18 cellular contexts compared by ENCODE assay signal in the genomic region with DNA sequence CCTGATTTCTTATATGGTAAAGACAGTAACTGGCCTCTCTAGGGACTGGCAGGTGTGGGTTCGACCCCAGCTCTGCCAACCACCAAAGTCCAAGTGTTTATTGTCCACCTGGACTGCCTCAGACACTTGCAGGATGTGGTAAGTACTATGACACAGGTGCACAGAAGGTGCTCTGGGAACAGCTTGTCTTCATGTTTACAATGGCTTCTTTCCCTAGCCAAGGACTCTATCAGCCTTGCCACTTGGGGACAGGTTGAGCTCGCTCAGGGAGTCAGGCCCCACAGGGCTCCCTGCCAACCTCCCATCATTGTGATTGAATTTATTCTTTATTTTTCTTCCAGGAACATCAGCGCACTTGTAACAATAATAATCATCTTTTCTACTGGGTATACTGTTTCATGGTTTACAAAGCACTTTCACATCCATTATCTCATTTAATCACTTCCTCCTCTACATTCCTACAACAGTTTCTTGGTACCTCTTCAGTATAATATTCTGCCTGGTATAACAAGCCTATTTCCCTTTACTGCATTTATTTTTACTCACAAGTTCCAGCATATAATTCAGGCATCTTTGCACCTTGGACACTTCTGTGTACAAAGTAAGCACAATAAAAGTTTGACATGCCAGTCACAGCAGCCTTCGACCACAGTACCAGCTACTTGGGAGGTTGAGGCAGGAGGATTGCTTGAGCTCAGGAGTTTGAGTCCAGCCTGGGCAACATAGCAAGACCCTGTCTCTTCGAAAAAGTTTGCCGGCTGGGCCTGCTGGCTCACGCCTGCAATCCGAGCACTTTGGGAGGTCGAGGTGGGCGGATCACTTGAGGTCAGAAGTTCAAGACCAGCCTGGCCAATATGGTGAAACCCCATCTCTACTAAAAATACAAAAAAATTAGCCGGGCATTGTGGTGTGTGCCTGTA. TPM values are rescaled to one million over a fixed set of nuclear protein-coding genes. Genes with fewer than 3 reads are reported as not detected.
DNase-seq lines count a peak whose midpoint lies in the region; ATAC-seq and TF ChIP-seq lines count a peak whose summit lies in the region.
"Had no signal": no experiment of that assay in that cellular context is flagged by ENCODE, and none has a peak within 500 bp of the region (broad histone marks: within the 10 kb centered on the region; RNA-seq: fewer than 3 reads in every experiment).

No MANE protein-coding gene starts in this region.

- DNase-seq in DMS153 (lab: John Stamatoyannopoulos, UW), result peak; percentile 33
- DNase-seq in DMS153 treated with DMSO at 0.1 percent for 48 hours (lab: John Stamatoyannopoulos, UW; ENCODE audit: unreplicated experiment), result no peak
- DNase-seq in NCI-H1436 treated with DMSO at 0.1 percent for 48 hours (lab: John Stamatoyannopoulos, UW), result peak; percentile 39
- no peak for DNase-seq in WTC11 (ENCODE audit: low spot score)
- peak; percentile 81 for DNase-seq in prostate gland (ENCODE audit: low spot score)
- no peak for DNase-seq in ureter (ENCODE audit: low spot score)
- no peak for DNase-seq in SKM-1 treated with dmso at 0.1 percent for 144 hours (lab: John Stamatoyannopoulos, UW; ENCODE audit: unreplicated experiment)
- DNase-seq: 8988T; activated CD4-positive, alpha-beta memory T cell treated with anti-CD3 and anti-CD28 coated beads for 36 hours; CD4-positive, alpha-beta T cell; GF-D8; head of caudate nucleus; kidney glomerular epithelial cell; NCI-H748 treated with DMSO at 0.1 percent for 48 hours had no signal

- H3K4me1 Mint-ChIP-seq in WTC11, result peaks cover 16% of the 10 kb centered on the region
- H3K4me1 Mint-ChIP-seq: activated T-helper 17 cell treated with anti-CD3 and anti-CD28 coated beads, Interleukin-2, amount 50 U/mL, for 72 hours had no signal

- POLR2A ChIA-PET in WTC11 (lab: Charles Lee), result no interaction called here

- H3K4me1 ChIP-seq in prostate gland (replicated peaks), result peaks cover 13% of the 10 kb centered on the region

- 0 out of 2 replicates have a peak, but pooled peaks cover 3% of the 10 kb centered on the region for H3K36me3 Mint-ChIP-seq in WTC11
- H3K36me3 Mint-ChIP-seq: activated CD4-positive, alpha-beta memory T cell treated with anti-CD3 and anti-CD28 coated beads for 36 hours had no signal

- H3K27ac ChIP-seq in prostate gland, result peak overlapping the region; percentile 21 to 49
- H3K27ac ChIP-seq: SJSA1 had no signal

- no peak for TF ChIP-seq POLR2A in prostate gland (IDR thresholded peaks at IDR 0.05)

- ATAC-seq in WTC11, result no peak
- ATAC-seq in HG03439 (IDR thresholded peaks at IDR 0.05; ENCODE audit: unreplicated experiment), result no peak
- ATAC-seq: activated T-helper 17 cell treated with anti-CD3 and anti-CD28 coated beads, Interleukin-2, amount 50 U/mL, for 72 hours; esophagus mucosa had no signal

- no peak overlapping the region for H3K4me3 Mint-ChIP-seq in WTC11
- H3K4me3 Mint-ChIP-seq: activated CD4-positive, alpha-beta memory T cell treated with anti-CD3 and anti-CD28 coated beads for 36 hours; activated T-helper 17 cell treated with anti-CD3 and anti-CD28 coated beads, Interleukin-2, amount 50 U/mL, for 72 hours had no signal

- no peaks in the 10 kb centered on the region for H3K36me3 ChIP-seq in prostate gland

- no peak overlapping the region for H3K27ac Mint-ChIP-seq in WTC11
- H3K27ac Mint-ChIP-seq: activated CD4-positive, alpha-beta memory T cell treated with anti-CD3 and anti-CD28 coated beads for 36 hours; activated T-helper 17 cell treated with anti-CD3 and anti-CD28 coated beads, Interleukin-2, amount 50 U/mL, for 72 hours; CD4-positive, alpha-beta T cell had no signal

- 56% methylated on average over 11 of the region's 11 CpGs for WGBS in prostate gland

- TF ChIP-seq CTCF in WTC11 (IDR thresholded peaks at IDR 0.05) (no peak), prostate gland (IDR thresholded peaks at IDR 0.05) (peak in 1 of 4 experiments; percentile 6)

- H3K27me3 ChIP-seq in prostate gland (replicated peaks; ENCODE audit: insufficient read depth), result no peaks in the 10 kb centered on the region
- H3K27me3 ChIP-seq: SJSA1 had no signal

- CTCF ChIA-PET in WTC11 (lab: Charles Lee), result interaction anchor here (0.9 to 1.3 kb wide), 2 partner anchors 12 to 17 kb away, joined by 3 to 4 read pairs; no protein-coding TSS in a partner anchor

- H3K9me3 ChIP-seq in prostate gland, result no peaks in the 10 kb centered on the region

- H3K4me3 ChIP-seq in prostate gland, result no peak overlapping the region
- H3K4me3 ChIP-seq: SJSA1 had no signal

- intact Hi-C loops in prostate gland (cut with DNase I), result no loop called here

- H3K9me3 Mint-ChIP-seq in WTC11, result no peaks in the 10 kb centered on the region
- H3K9me3 Mint-ChIP-seq: activated CD4-positive, alpha-beta memory T cell treated with anti-CD3 and anti-CD28 coated beads for 36 hours; activated T-helper 17 cell treated with anti-CD3 and anti-CD28 coated beads, Interleukin-2, amount 50 U/mL, for 72 hours; CD4-positive, alpha-beta T cell had no signal

- peaks cover 9% of the 10 kb centered on the region for H3K27me3 Mint-ChIP-seq in WTC11 (ENCODE audit: low read depth)
- H3K27me3 Mint-ChIP-seq: activated CD4-positive, alpha-beta memory T cell treated with anti-CD3 and anti-CD28 coated beads for 36 hours; activated T-helper 17 cell treated with anti-CD3 and anti-CD28 coated beads, Interleukin-2, amount 50 U/mL, for 72 hours; CD4-positive, alpha-beta T cell had no signal

TF ChIP-seq in WTC11, 78 proteins besides CTCF, POLR2A, EP300 and RAD21:
- TF ChIP-seq, protein P1, sequence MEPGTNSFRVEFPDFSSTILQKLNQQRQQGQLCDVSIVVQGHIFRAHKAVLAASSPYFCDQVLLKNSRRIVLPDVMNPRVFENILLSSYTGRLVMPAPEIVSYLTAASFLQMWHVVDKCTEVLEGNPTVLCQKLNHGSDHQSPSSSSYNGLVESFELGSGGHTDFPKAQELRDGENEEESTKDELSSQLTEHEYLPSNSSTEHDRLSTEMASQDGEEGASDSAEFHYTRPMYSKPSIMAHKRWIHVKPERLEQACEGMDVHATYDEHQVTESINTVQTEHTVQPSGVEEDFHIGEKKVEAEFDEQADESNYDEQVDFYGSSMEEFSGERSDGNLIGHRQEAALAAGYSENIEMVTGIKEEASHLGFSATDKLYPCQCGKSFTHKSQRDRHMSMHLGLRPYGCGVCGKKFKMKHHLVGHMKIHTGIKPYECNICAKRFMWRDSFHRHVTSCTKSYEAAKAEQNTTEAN (CRISPR knock-in tag; IDR thresholded peaks at IDR 0.05), result no peak
- TF ChIP-seq, protein P2, sequence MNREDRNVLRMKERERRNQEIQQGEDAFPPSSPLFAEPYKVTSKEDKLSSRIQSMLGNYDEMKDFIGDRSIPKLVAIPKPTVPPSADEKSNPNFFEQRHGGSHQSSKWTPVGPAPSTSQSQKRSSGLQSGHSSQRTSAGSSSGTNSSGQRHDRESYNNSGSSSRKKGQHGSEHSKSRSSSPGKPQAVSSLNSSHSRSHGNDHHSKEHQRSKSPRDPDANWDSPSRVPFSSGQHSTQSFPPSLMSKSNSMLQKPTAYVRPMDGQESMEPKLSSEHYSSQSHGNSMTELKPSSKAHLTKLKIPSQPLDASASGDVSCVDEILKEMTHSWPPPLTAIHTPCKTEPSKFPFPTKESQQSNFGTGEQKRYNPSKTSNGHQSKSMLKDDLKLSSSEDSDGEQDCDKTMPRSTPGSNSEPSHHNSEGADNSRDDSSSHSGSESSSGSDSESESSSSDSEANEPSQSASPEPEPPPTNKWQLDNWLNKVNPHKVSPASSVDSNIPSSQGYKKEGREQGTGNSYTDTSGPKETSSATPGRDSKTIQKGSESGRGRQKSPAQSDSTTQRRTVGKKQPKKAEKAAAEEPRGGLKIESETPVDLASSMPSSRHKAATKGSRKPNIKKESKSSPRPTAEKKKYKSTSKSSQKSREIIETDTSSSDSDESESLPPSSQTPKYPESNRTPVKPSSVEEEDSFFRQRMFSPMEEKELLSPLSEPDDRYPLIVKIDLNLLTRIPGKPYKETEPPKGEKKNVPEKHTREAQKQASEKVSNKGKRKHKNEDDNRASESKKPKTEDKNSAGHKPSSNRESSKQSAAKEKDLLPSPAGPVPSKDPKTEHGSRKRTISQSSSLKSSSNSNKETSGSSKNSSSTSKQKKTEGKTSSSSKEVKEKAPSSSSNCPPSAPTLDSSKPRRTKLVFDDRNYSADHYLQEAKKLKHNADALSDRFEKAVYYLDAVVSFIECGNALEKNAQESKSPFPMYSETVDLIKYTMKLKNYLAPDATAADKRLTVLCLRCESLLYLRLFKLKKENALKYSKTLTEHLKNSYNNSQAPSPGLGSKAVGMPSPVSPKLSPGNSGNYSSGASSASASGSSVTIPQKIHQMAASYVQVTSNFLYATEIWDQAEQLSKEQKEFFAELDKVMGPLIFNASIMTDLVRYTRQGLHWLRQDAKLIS (CRISPR knock-in tag; IDR thresholded peaks at IDR 0.05; ENCODE audit: borderline replicate concordance), result no peak
- no peak for TF ChIP-seq ZNF396 (CRISPR knock-in tag; IDR thresholded peaks at IDR 0.05; ENCODE audit: borderline replicate concordance)
- TF ChIP-seq NR1H2 (CRISPR knock-in tag; IDR thresholded peaks at IDR 0.05), result no peak
- TF ChIP-seq ZNF121 (CRISPR knock-in tag; IDR thresholded peaks at IDR 0.05), result peak; percentile 94
- TF ChIP-seq GRHL2 (CRISPR knock-in tag; IDR thresholded peaks at IDR 0.05; ENCODE audit: insufficient replicate concordance, severe bottlenecking), result no peak

RNA-seq across cellular contexts. Expression of a gene that starts 24.2 kb away (rescaled TPM):
- total RNA-seq in WTC11 (2021) (186 to 209 TPM (median 189 TPM) in 3 replicates), prostate gland (100 to 1,000 TPM in 1 of 2 donors, 10 to 100 TPM in 1; 41.7 to 138 TPM), ureter (92.7 TPM)

Comparison
In these comparisons a context has a peak if more than half of its experiments do, and no peak if none do; other contexts are left out.
1. DNase-seq: peak in DMS153 (single experiment), NCI-H1436 treated with DMSO at 0.1 percent for 48 hours (single experiment) and prostate gland (single experiment); none in DMS153 treated with DMSO at 0.1 percent for 48 hours (single experiment), WTC11 (single experiment), ureter (single experiment) and SKM-1 treated with dmso at 0.1 percent for 144 hours (single experiment).